ENCODE assay signal across 3 cellular contexts in genomic region chr1:22751124-22751531, GRCh38.
TF ChIP-seq lines count a peak whose summit lies in the region.

No MANE protein-coding gene starts in this region.

TF ChIP-seq in A549, 52 proteins besides CTCF, POLR2A, EP300 and RAD21 (continued from another document):
- TF ChIP-seq RARB (CRISPR knock-in tag; IDR thresholded peaks at IDR 0.05) (no peak), ATOH8 (CRISPR knock-in tag; IDR thresholded peaks at IDR 0.05; ENCODE audit: low read depth) (no peak), PBX3 (IDR thresholded peaks at IDR 0.05) (no peak), MAFK (IDR thresholded peaks at IDR 0.05; ENCODE audit: partially characterized antibody) (no peak), ZC3H11A (IDR thresholded peaks at IDR 0.05) (no peak), BHLHE40 (IDR thresholded peaks at IDR 0.05; ENCODE audit: low read depth, low read length) (no peak), HOXB13 (CRISPR knock-in tag; IDR thresholded peaks at IDR 0.05; ENCODE audit: low read depth) (no peak), PHF8 (IDR thresholded peaks at IDR 0.05; ENCODE audit: borderline replicate concordance, low read depth) (no peak), USF2 (IDR thresholded peaks at IDR 0.05) (no peak), CHD4 (IDR thresholded peaks at IDR 0.05; ENCODE audit: borderline replicate concordance) (no peak), JUN (IDR thresholded peaks at IDR 0.05) (no peak), HOXA7 (CRISPR knock-in tag; IDR thresholded peaks at IDR 0.05) (no peak)

TF ChIP-seq in GM23338, 12 proteins besides CTCF, POLR2A, EP300 and RAD21 (continued from another document):
- TF ChIP-seq REST (IDR thresholded peaks at IDR 0.05; ENCODE audit: unreplicated experiment) (no peak), NANOG (IDR thresholded peaks at IDR 0.05; ENCODE audit: borderline replicate concordance) (no peak), JUNB (IDR thresholded peaks at IDR 0.05; ENCODE audit: unreplicated experiment) (no peak)

TF ChIP-seq in WTC11, 78 proteins besides CTCF, POLR2A, EP300 and RAD21:
- TF ChIP-seq CDX4 (CRISPR knock-in tag; IDR thresholded peaks at IDR 0.05; ENCODE audit: borderline replicate concordance) (no peak), IRF2 (CRISPR knock-in tag; IDR thresholded peaks at IDR 0.05; ENCODE audit: borderline replicate concordance, low read depth) (no peak), STAT6 (CRISPR knock-in tag; conservative IDR thresholded peaks at IDR 0.05; ENCODE audit: low read depth) (no peak), E2F4 (CRISPR knock-in tag; IDR thresholded peaks at IDR 0.05; ENCODE audit: borderline replicate concordance, low read depth) (no peak), MLX (CRISPR knock-in tag; IDR thresholded peaks at IDR 0.05) (no peak), SP1 (CRISPR knock-in tag; conservative IDR thresholded peaks at IDR 0.05) (no peak), USF2 (CRISPR knock-in tag; IDR thresholded peaks at IDR 0.05) (no peak), ZMAT4 (CRISPR knock-in tag; IDR thresholded peaks at IDR 0.05) (no peak), OVOL2 (CRISPR knock-in tag; IDR thresholded peaks at IDR 0.05; ENCODE audit: borderline replicate concordance) (no peak), ERG (CRISPR knock-in tag; IDR thresholded peaks at IDR 0.05) (no peak), ZNF317 (CRISPR knock-in tag; IDR thresholded peaks at IDR 0.05; ENCODE audit: borderline replicate concordance, low read depth) (no peak), GTF2I (CRISPR knock-in tag; conservative IDR thresholded peaks at IDR 0.05) (no peak), FOXK1 (CRISPR knock-in tag; IDR thresholded peaks at IDR 0.05) (no peak), AR (CRISPR knock-in tag; IDR thresholded peaks at IDR 0.05) (no peak), SMAD3 (CRISPR knock-in tag; IDR thresholded peaks at IDR 0.05; ENCODE audit: borderline replicate concordance) (no peak), TEAD4 (CRISPR knock-in tag; IDR thresholded peaks at IDR 0.05) (no peak), ARID4B (CRISPR knock-in tag; IDR thresholded peaks at IDR 0.05; ENCODE audit: borderline replicate concordance) (no peak), HMGXB4 (CRISPR knock-in tag; IDR thresholded peaks at IDR 0.05) (no peak), JUN (CRISPR knock-in tag; IDR thresholded peaks at IDR 0.05) (no peak), ATF1 (CRISPR knock-in tag; IDR thresholded peaks at IDR 0.05) (no peak)
